In genomic region chr12:40158592-40159111, GRCh38 we compare ENCODE assay signal across 8 cellular contexts. TPM values are rescaled to one million over a fixed set of nuclear protein-coding genes. Genes with fewer than 3 reads are reported as not detected.
DNase-seq lines count a peak whose midpoint lies in the region; ATAC-seq and TF ChIP-seq lines count a peak whose summit lies in the region.

No MANE protein-coding gene starts in this region.

- peaks cover 1 to 3% of the 10 kb centered on the region in 2 donors for H3K36me3 Mint-ChIP-seq in CD14-positive monocyte

- intact Hi-C loops in CD14-positive monocyte (cut with micrococcal nuclease) (loop anchor here (5.0 kb wide), 2 partner anchors 49 to 69 kb away; no protein-coding TSS in a partner anchor), testis (cut with DNase I; ENCODE audit: low total_unique reads) (no loop called here)

- peaks cover 44% of the 10 kb centered on the region for H3K4me1 Mint-ChIP-seq in CD14-positive monocyte

- H3K4me3 Mint-ChIP-seq in CD14-positive monocyte: peak overlapping the region; percentile 45 to 83

- H3K27ac Mint-ChIP-seq in CD14-positive monocyte: peak overlapping the region; percentile 89 to 97 (median 96)

- H3K4me3 ChIP-seq in testis: no peak overlapping the region
- H3K4me3 ChIP-seq in MM.1S (ENCODE audit: low read length): no peak overlapping the region

- H3K9me3 Mint-ChIP-seq in CD14-positive monocyte: peaks cover 4 to 22% (median 11%) of the 10 kb centered on the region in 7 donors

- TF ChIP-seq CTCF in CD14-positive monocyte (IDR thresholded peaks at IDR 0.05) (no peak), testis (IDR thresholded peaks at IDR 0.05) (no peak), MM.1S (IDR thresholded peaks at IDR 0.05; ENCODE audit: low read length) (no peak)

- H4K20me1 ChIP-seq in MM.1S (ENCODE audit: insufficient read depth, low read length): no peaks in the 10 kb centered on the region

- H3F3A ChIP-seq in MM.1S (ENCODE audit: insufficient read depth, low read length): no peaks in the 10 kb centered on the region

- H3K27me3 ChIP-seq in testis (no peaks in the 10 kb centered on the region), MM.1S (replicated peaks; ENCODE audit: insufficient read depth, low read length) (peaks cover 8% of the 10 kb centered on the region)

- H3K9ac ChIP-seq in MM.1S (ENCODE audit: low read length): no peak overlapping the region

- H3K36me3 ChIP-seq in testis (ENCODE audit: low read depth, missing control alignments): no peaks in the 10 kb centered on the region
- no peaks in the 10 kb centered on the region for H3K36me3 ChIP-seq in MM.1S (replicated peaks; ENCODE audit: insufficient read depth, low read length)

- H3K9me3 ChIP-seq in testis: no peaks in the 10 kb centered on the region
- H3K9me3 ChIP-seq in MM.1S (replicated peaks; ENCODE audit: insufficient read depth, low read length): no peaks in the 10 kb centered on the region

- H3K4me2 ChIP-seq in MM.1S (ENCODE audit: low read depth, low read length): no peak overlapping the region

- H3K27ac ChIP-seq in testis (no peak overlapping the region), MM.1S (ENCODE audit: low read length) (no peak overlapping the region)

- ATAC-seq in GM21717 (IDR thresholded peaks at IDR 0.05; ENCODE audit: unreplicated experiment): peak; percentile 74
- ATAC-seq in GM21825 (IDR thresholded peaks at IDR 0.05; ENCODE audit: unreplicated experiment): no peak

- H3K9me2 ChIP-seq in MM.1S (replicated peaks; ENCODE audit: insufficient read depth, low read length): no peaks in the 10 kb centered on the region

- no peaks in the 10 kb centered on the region for H3K4me1 ChIP-seq in testis
- H3K4me1 ChIP-seq in MM.1S (ENCODE audit: low read length): no peaks in the 10 kb centered on the region

- no peaks in the 10 kb centered on the region for H3K79me2 ChIP-seq in MM.1S (ENCODE audit: low read length)

- peak; percentile 52 for DNase-seq in CD14-positive monocyte (ENCODE audit: low spot score)
- DNase-seq in NCI-H1694 (lab: John Stamatoyannopoulos, UW): peak; percentile 90
- peak; percentile 37 for DNase-seq in glomerular visceral epithelial cell (ENCODE audit: extremely low spot score)
- no peak for DNase-seq in testis
- DNase-seq in MM.1S: no peak
- no peak for DNase-seq in DMS114 treated with DMSO at 0.1 percent for 48 hours (lab: John Stamatoyannopoulos, UW; ENCODE audit: unreplicated experiment)

- TF ChIP-seq POLR2A in testis (IDR thresholded peaks at IDR 0.05): no peak

- H2AFZ ChIP-seq in MM.1S (ENCODE audit: low read length): no peak overlapping the region

- 48 to 100% methylated on average over 1 of the region's 1 CpG for WGBS in testis, 2 donors

- H3K27me3 Mint-ChIP-seq in CD14-positive monocyte (ENCODE audit: low read depth in 3 of 3): no peaks in the 10 kb centered on the region

RNA-seq across cellular contexts. Expression of gene SLC2A13, which starts 52.8 kb away (rescaled TPM):
- polyA plus RNA-seq in CD14-positive monocyte (1 to 10 TPM; 2.2 to 2.9 TPM), testis (ENCODE audit: insufficient read depth, low read depth, low replicate concordance) (3.3 TPM)
- total RNA-seq in testis: 10 to 100 TPM; 18.0 to 19.8 TPM

Comparison
In these comparisons a context has a peak if more than half of its experiments do, and no peak if none do; other contexts are left out.
1. DNase-seq: peak in CD14-positive monocyte (single experiment), NCI-H1694 (single experiment) and glomerular visceral epithelial cell (single experiment); none in testis (single experiment), MM.1S (single experiment) and DMS114 treated with DMSO at 0.1 percent for 48 hours (single experiment).